In the genomic region with DNA sequence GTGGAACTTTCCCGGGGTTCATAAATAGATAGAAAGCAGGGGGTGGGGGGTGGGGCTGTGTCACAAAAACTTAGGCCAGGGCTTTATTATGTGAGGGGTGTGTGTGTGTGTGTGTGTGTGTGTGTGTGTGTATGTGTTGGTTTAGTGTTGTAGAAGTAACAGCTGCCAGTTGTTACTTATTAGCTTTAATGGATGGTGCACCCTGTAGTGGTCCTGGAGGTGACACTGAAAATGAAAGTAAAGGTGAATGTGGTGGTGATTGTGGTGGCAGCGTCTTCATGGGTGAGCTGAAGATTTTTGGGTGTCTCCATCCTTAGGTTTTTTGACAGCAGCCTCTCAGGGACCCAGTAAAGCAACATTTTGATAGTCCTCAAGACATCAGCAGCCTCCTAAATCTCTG, we compare ENCODE assay signal across 11 cellular contexts.
DNase-seq lines count a peak whose midpoint lies in the region; ATAC-seq and TF ChIP-seq lines count a peak whose summit lies in the region.
"Had no signal": no experiment of that assay in that cellular context is flagged by ENCODE, and none has a peak within 500 bp of the region (broad histone marks: within the 10 kb centered on the region; RNA-seq: fewer than 3 reads in every experiment).

No MANE protein-coding gene starts in this region.

- H3K36me3 Mint-ChIP-seq in activated CD8-positive, alpha-beta T cell treated with anti-CD3 and anti-CD28 coated beads, Interleukin-2, amount 10 ng/mL, durations not matched to agents 7 days and 5 days (ENCODE audit: low read depth), result no peaks in the 10 kb centered on the region
- H3K36me3 Mint-ChIP-seq: naive thymus-derived CD8-positive, alpha-beta T cell had no signal

- H3K4me3 Mint-ChIP-seq in activated CD8-positive, alpha-beta T cell treated with anti-CD3 and anti-CD28 coated beads, Interleukin-2, amount 10 ng/mL, durations not matched to agents 7 days and 5 days, result no peak overlapping the region

- intact Hi-C loops in PC-9 (cut with micrococcal nuclease; ENCODE audit: unreplicated experiment), result no loop called here
- intact Hi-C loops in breast epithelium (cut with DNase I; ENCODE audit: low total_unique reads), result no loop called here

- H3K27me3 Mint-ChIP-seq in activated CD8-positive, alpha-beta T cell treated with anti-CD3 and anti-CD28 coated beads, Interleukin-2, amount 10 ng/mL, durations not matched to agents 7 days and 5 days (ENCODE audit: low read depth), result peaks cover 3% of the 10 kb centered on the region
- H3K27me3 Mint-ChIP-seq: naive thymus-derived CD8-positive, alpha-beta T cell had no signal

- H3K4me3 ChIP-seq in PC-9 (no peak overlapping the region), breast epithelium (no peak overlapping the region)
- H3K4me3 ChIP-seq: stomach had no signal

- no peak overlapping the region for H3K4me2 ChIP-seq in PC-9

- no peaks in the 10 kb centered on the region for H3K27me3 ChIP-seq in PC-9 (ENCODE audit: insufficient read depth, low read depth)
- no peaks in the 10 kb centered on the region for H3K27me3 ChIP-seq in breast epithelium
- H3K27me3 ChIP-seq: stomach had no signal

- no peak overlapping the region for H3K27ac Mint-ChIP-seq in activated CD8-positive, alpha-beta T cell treated with anti-CD3 and anti-CD28 coated beads, Interleukin-2, amount 10 ng/mL, durations not matched to agents 7 days and 5 days

- no peak for TF ChIP-seq POLR2A in breast epithelium (IDR thresholded peaks at IDR 0.05)

- no peaks in the 10 kb centered on the region for H3K9me2 ChIP-seq in PC-9 (ENCODE audit: insufficient read depth)

- H4K20me1 ChIP-seq in PC-9 (ENCODE audit: insufficient read depth), result no peaks in the 10 kb centered on the region

- POLR2A ChIA-PET in activated CD8-positive, alpha-beta T cell treated with anti-CD3 and anti-CD28 coated beads, Interleukin-2, amount 10 ng/mL, durations not matched to agents 7 days and 5 days (lab: Charles Lee), result no interaction called here
- POLR2A ChIA-PET in PC-9 (lab: Charles Lee; ENCODE audit: unreplicated experiment), result no interaction called here

- in situ Hi-C loops in KBM-7 (cut with MboI; ENCODE audit: low pct_unique_long_range_greater_than_20kb, low sequenced_read_pairs), result no loop called here

- no peaks in the 10 kb centered on the region for H3K9me3 Mint-ChIP-seq in activated CD8-positive, alpha-beta T cell treated with anti-CD3 and anti-CD28 coated beads, Interleukin-2, amount 10 ng/mL, durations not matched to agents 7 days and 5 days (ENCODE audit: insufficient read depth)

- H3K9me3 ChIP-seq in PC-9 (ENCODE audit: insufficient read depth, low read depth) (no peaks in the 10 kb centered on the region), breast epithelium (peaks cover 0 to 5% of the 10 kb centered on the region in 2 donors)
- H3K9me3 ChIP-seq: stomach had no signal

- no peak overlapping the region for H3K27ac ChIP-seq in PC-9
- H3K27ac ChIP-seq in breast epithelium, result no peak overlapping the region
- H3K27ac ChIP-seq: stomach had no signal

- ATAC-seq in GM18867 (IDR thresholded peaks at IDR 0.05; ENCODE audit: unreplicated experiment) (peak; percentile 94), GM21423 (IDR thresholded peaks at IDR 0.05; ENCODE audit: unreplicated experiment) (peak; percentile 97), HG03066 (IDR thresholded peaks at IDR 0.05; ENCODE audit: low read depth, unreplicated experiment) (peak; percentile 93)
- ATAC-seq in activated CD8-positive, alpha-beta T cell treated with anti-CD3 and anti-CD28 coated beads, Interleukin-2, amount 10 ng/mL, durations not matched to agents 7 days and 5 days, result peak; percentile 55
- ATAC-seq: naive thymus-derived CD8-positive, alpha-beta T cell had no signal

- peaks cover 11% of the 10 kb centered on the region for H3K4me1 Mint-ChIP-seq in activated CD8-positive, alpha-beta T cell treated with anti-CD3 and anti-CD28 coated beads, Interleukin-2, amount 10 ng/mL, durations not matched to agents 7 days and 5 days (ENCODE audit: low read depth)

- H3K4me1 ChIP-seq in PC-9 (replicated peaks; ENCODE audit: insufficient read depth) (no peaks in the 10 kb centered on the region), breast epithelium (no peaks in the 10 kb centered on the region)
- H3K4me1 ChIP-seq: stomach had no signal

- CTCF ChIA-PET in activated CD8-positive, alpha-beta T cell treated with anti-CD3 and anti-CD28 coated beads, Interleukin-2, amount 10 ng/mL, durations not matched to agents 7 days and 5 days (lab: Charles Lee), result interaction anchor here (1.2 to 2.0 kb wide), 2 partner anchors 12 kb away, joined by 3 to 6 read pairs; no protein-coding TSS in a partner anchor
- CTCF ChIA-PET in PC-9 (lab: Charles Lee), result no interaction called here

- H3K36me3 ChIP-seq in PC-9 (ENCODE audit: low read depth) (no peaks in the 10 kb centered on the region), breast epithelium (no peaks in the 10 kb centered on the region)
- H3K36me3 ChIP-seq: stomach had no signal

- TF ChIP-seq CTCF in PC-9 (conservative IDR thresholded peaks at IDR 0.05), result no peak
- TF ChIP-seq CTCF in breast epithelium (IDR thresholded peaks at IDR 0.05), result no peak

- no peaks in the 10 kb centered on the region for H3K79me2 ChIP-seq in PC-9 (ENCODE audit: low read depth)

- BruUV-seq in PC-9 (replicated peaks; lab: Mats Ljungman, UMichigan), result no TSS peak

- DNase-seq in activated CD8-positive, alpha-beta T cell treated with anti-CD3 and anti-CD28 coated beads, Interleukin-2, amount 10 ng/mL, durations not matched to agents 7 days and 5 days, result peak; percentile 37
- DNase-seq in PC-9, result no peak
- no peak for DNase-seq in breast epithelium (ENCODE audit: low spot score in 2 of 2)
- no peak for DNase-seq in HK-2 (ENCODE audit: unreplicated experiment)
- DNase-seq in KBM-7, result no peak
- DNase-seq: naive thymus-derived CD8-positive, alpha-beta T cell; NCI-H510A treated with DMSO at 0.1 percent for 48 hours; stomach had no signal

- no peaks in the 10 kb centered on the region for H3F3A ChIP-seq in PC-9 (ENCODE audit: insufficient read depth, low read depth)

- H2AFZ ChIP-seq in PC-9, result no peak overlapping the region
